23 cellular contexts compared by ENCODE assay signal in the genomic region with DNA sequence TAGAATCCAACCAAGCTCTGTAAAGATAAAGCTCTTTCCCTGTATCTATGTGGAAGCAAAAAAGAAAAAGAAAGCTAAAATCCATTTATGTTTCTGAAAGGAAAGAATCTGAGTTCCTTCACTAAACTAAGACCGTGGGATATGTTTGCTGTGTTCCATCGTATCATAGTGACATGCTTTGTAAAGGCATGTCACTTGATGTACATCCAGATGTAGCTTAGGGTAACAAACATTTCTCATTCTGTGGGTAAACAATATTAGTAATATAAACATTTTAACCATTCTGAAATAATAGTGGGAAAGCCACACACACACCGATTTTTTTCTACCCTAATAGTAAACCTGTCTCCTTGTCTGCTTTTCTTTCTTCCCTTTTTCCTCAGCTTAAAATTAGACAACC.
A peak's percentile ranks its signal among the peaks of the same experiment; 100 is the strongest.
DNase-seq lines count a peak whose midpoint lies in the region; ATAC-seq and TF ChIP-seq lines count a peak whose summit lies in the region.
"Had no signal": no experiment of that assay in that cellular context is flagged by ENCODE, and none has a peak within 500 bp of the region (broad histone marks: within the 10 kb centered on the region; RNA-seq: fewer than 3 reads in every experiment).

No MANE protein-coding gene starts in this region.

- TF ChIP-seq POLR2A in transverse colon (IDR thresholded peaks at IDR 0.05) (no peak), ovary (IDR thresholded peaks at IDR 0.05) (no peak)

- H3K27me3 Mint-ChIP-seq in activated naive CD4-positive, alpha-beta T cell treated with anti-CD3 and anti-CD28 coated beads, Interleukin-2, amount 10 ng/mL, durations not matched to agents 7 days and 5 days = no peaks in the 10 kb centered on the region
- H3K27me3 Mint-ChIP-seq in activated CD8-positive, alpha-beta T cell treated with anti-CD3 and anti-CD28 coated beads for 36 hours = no peaks in the 10 kb centered on the region
- no peaks in the 10 kb centered on the region for H3K27me3 Mint-ChIP-seq in mesothelial cell of epicardium (ENCODE audit: low read depth)
- H3K27me3 Mint-ChIP-seq: activated naive CD8-positive, alpha-beta T cell treated with anti-CD3 and anti-CD28 coated beads, Interleukin-2, amount 10 ng/mL, durations not matched to agents 7 days and 5 days had no signal

- no peak for DNase-seq in activated naive CD4-positive, alpha-beta T cell treated with anti-CD3 and anti-CD28 coated beads, Interleukin-2, amount 50 U/mL, for 72 hours (ENCODE audit: low spot score in 2 of 2)
- DNase-seq in activated naive CD4-positive, alpha-beta T cell treated with anti-CD3 and anti-CD28 coated beads, Interleukin-2, amount 10 ng/mL, durations not matched to agents 7 days and 5 days = no peak
- no peak for DNase-seq in activated CD8-positive, alpha-beta T cell treated with anti-CD3 and anti-CD28 coated beads for 36 hours
- DNase-seq in mesothelial cell of epicardium (ENCODE audit: low spot score in 2 of 2, unreplicated experiment in 2 of 2) = no peak
- no peak for DNase-seq in transverse colon
- no peak for DNase-seq in ovary
- DNase-seq: activated CD4-positive, alpha-beta T cell treated with anti-CD3 and anti-CD28 coated beads, Interleukin-2, amount 50 U/mL, for 4 hours; activated naive CD8-positive, alpha-beta T cell treated with anti-CD3 and anti-CD28 coated beads, Interleukin-2, amount 10 ng/mL, durations not matched to agents 7 days and 5 days; activated T-cell treated with anti-CD3 and anti-CD28 coated beads, Interleukin-2, amount 50 U/mL, for 4 hours; head of caudate nucleus; NCI-H1092; NCI-H1930; NCI-H345; SJCRH30; stimulated activated CD4-positive, alpha-beta T cell treated with anti-CD3 and anti-CD28 coated beads, Interleukin-15, amount 100 ng/mL, for 24 hours; substantia nigra had no signal

- CTCF ChIA-PET in activated naive CD4-positive, alpha-beta T cell treated with anti-CD3 and anti-CD28 coated beads, Interleukin-2, amount 10 ng/mL, durations not matched to agents 7 days and 5 days (lab: Charles Lee) = interaction anchor here (1.1 kb wide), 1 partner anchor 11 kb away, joined by 3 read pairs; no protein-coding TSS in a partner anchor
- CTCF ChIA-PET in activated CD8-positive, alpha-beta T cell treated with anti-CD3 and anti-CD28 coated beads for 36 hours (lab: Charles Lee) = interaction anchor here (1.0 kb wide), 1 partner anchor 45 kb away, joined by 5 read pairs; no protein-coding TSS in a partner anchor

- TF ChIP-seq CTCF in activated CD8-positive, alpha-beta T cell treated with anti-CD3 and anti-CD28 coated beads for 36 hours (IDR thresholded peaks at IDR 0.05) = no peak
- TF ChIP-seq CTCF in mesothelial cell of epicardium (IDR thresholded peaks at IDR 0.05; ENCODE audit: unreplicated experiment) (no peak), transverse colon (IDR thresholded peaks at IDR 0.05) (no peak), ovary (IDR thresholded peaks at IDR 0.05) (no peak)

- H3K4me3 Mint-ChIP-seq in activated naive CD4-positive, alpha-beta T cell treated with anti-CD3 and anti-CD28 coated beads, Interleukin-2, amount 10 ng/mL, durations not matched to agents 7 days and 5 days = no peak overlapping the region
- H3K4me3 Mint-ChIP-seq in activated CD8-positive, alpha-beta T cell treated with anti-CD3 and anti-CD28 coated beads for 36 hours = no peak overlapping the region
- no peak overlapping the region for H3K4me3 Mint-ChIP-seq in mesothelial cell of epicardium
- H3K4me3 Mint-ChIP-seq: activated naive CD8-positive, alpha-beta T cell treated with anti-CD3 and anti-CD28 coated beads, Interleukin-2, amount 10 ng/mL, durations not matched to agents 7 days and 5 days; activated T-cell treated with anti-CD3 and anti-CD28 coated beads, Interleukin-2, amount 50 U/mL, for 4 hours; brain; neural progenitor cell had no signal

- H3K36me3 Mint-ChIP-seq in activated naive CD4-positive, alpha-beta T cell treated with anti-CD3 and anti-CD28 coated beads, Interleukin-2, amount 50 U/mL, for 72 hours = peaks cover 16 to 40% of the 10 kb centered on the region in 2 donors
- H3K36me3 Mint-ChIP-seq in activated naive CD4-positive, alpha-beta T cell treated with anti-CD3 and anti-CD28 coated beads, Interleukin-2, amount 10 ng/mL, durations not matched to agents 7 days and 5 days = peaks cover 30% of the 10 kb centered on the region
- peaks cover 26% of the 10 kb centered on the region for H3K36me3 Mint-ChIP-seq in activated CD8-positive, alpha-beta T cell treated with anti-CD3 and anti-CD28 coated beads for 36 hours (ENCODE audit: low read depth)
- peaks cover 9% of the 10 kb centered on the region for H3K36me3 Mint-ChIP-seq in mesothelial cell of epicardium

- TF ChIP-seq EP300 in transverse colon (IDR thresholded peaks at IDR 0.05; ENCODE audit: low read depth) (no peak), ovary (IDR thresholded peaks at IDR 0.05) (no peak)

- intact Hi-C loops in activated CD8-positive, alpha-beta T cell treated with anti-CD3 and anti-CD28 coated beads for 36 hours (cut with micrococcal nuclease) = no loop called here
- intact Hi-C loops in transverse colon (cut with DNase I; ENCODE audit: low total_unique reads) (no loop called here), ovary (cut with DNase I) (no loop called here)

- no peak overlapping the region for H3K4me3 ChIP-seq in transverse colon
- H3K4me3 ChIP-seq in ovary = no peak overlapping the region
- H3K4me3 ChIP-seq: GM12878, neural progenitor cell, right atrium auricular region, SJCRH30 had no signal

- peak overlapping the region; percentile 26 to 61 (median 50) for H3K27ac ChIP-seq in transverse colon
- no peak overlapping the region for H3K27ac ChIP-seq in ovary
- H3K27ac ChIP-seq: neural progenitor cell, right atrium auricular region, SJCRH30, VCaP had no signal

- 74 to 82% methylated on average over 3 of the region's 3 CpGs for WGBS in transverse colon (ENCODE audit: low coverage in 1 of 2), 2 donors
- 24 to 52% (median 29%) methylated on average over 3 of the region's 3 CpGs for WGBS in ovary, 3 donors

- H3K9me3 Mint-ChIP-seq in activated naive CD4-positive, alpha-beta T cell treated with anti-CD3 and anti-CD28 coated beads, Interleukin-2, amount 50 U/mL, for 72 hours = peaks cover 0 to 3% of the 10 kb centered on the region in 2 donors
- H3K9me3 Mint-ChIP-seq in activated naive CD4-positive, alpha-beta T cell treated with anti-CD3 and anti-CD28 coated beads, Interleukin-2, amount 10 ng/mL, durations not matched to agents 7 days and 5 days = no peaks in the 10 kb centered on the region
- no peaks in the 10 kb centered on the region for H3K9me3 Mint-ChIP-seq in activated CD8-positive, alpha-beta T cell treated with anti-CD3 and anti-CD28 coated beads for 36 hours
- H3K9me3 Mint-ChIP-seq in mesothelial cell of epicardium = no peaks in the 10 kb centered on the region
- H3K9me3 Mint-ChIP-seq: activated naive CD8-positive, alpha-beta T cell treated with anti-CD3 and anti-CD28 coated beads, Interleukin-2, amount 10 ng/mL, durations not matched to agents 7 days and 5 days; activated T-cell treated with anti-CD3 and anti-CD28 coated beads, Interleukin-2, amount 50 U/mL, for 4 hours; brain; neural progenitor cell had no signal

- H3K36me3 ChIP-seq in transverse colon (peaks cover 0 to 22% (median 8%) of the 10 kb centered on the region in 4 donors), ovary (no peaks in the 10 kb centered on the region)
- H3K36me3 ChIP-seq: neural progenitor cell had no signal

- POLR2A ChIA-PET in activated CD8-positive, alpha-beta T cell treated with anti-CD3 and anti-CD28 coated beads for 36 hours (lab: Charles Lee) = interaction anchor here (0.7 to 1.3 kb wide), 4 partner anchors 12 to 25 kb away, joined by 3 to 5 read pairs (median 4); no protein-coding TSS in a partner anchor

- H3K27me3 ChIP-seq in transverse colon = no peaks in the 10 kb centered on the region
- no peaks in the 10 kb centered on the region for H3K27me3 ChIP-seq in ovary
- H3K27me3 ChIP-seq: neural progenitor cell, right atrium auricular region, SJCRH30 had no signal

- H3K4me1 ChIP-seq in transverse colon = peaks cover 0 to 4% (median 0%) of the 10 kb centered on the region in 4 donors
- H3K4me1 ChIP-seq in ovary (ENCODE audit: insufficient read depth) = no peaks in the 10 kb centered on the region
- H3K4me1 ChIP-seq: neural progenitor cell, right atrium auricular region, SJCRH30 had no signal

- H3K9me3 ChIP-seq in transverse colon (no peaks in the 10 kb centered on the region), ovary (no peaks in the 10 kb centered on the region)
- H3K9me3 ChIP-seq: right atrium auricular region, SJCRH30 had no signal

- peak overlapping the region; percentile 33 to 55 for H3K27ac Mint-ChIP-seq in activated naive CD4-positive, alpha-beta T cell treated with anti-CD3 and anti-CD28 coated beads, Interleukin-2, amount 50 U/mL, for 72 hours
- H3K27ac Mint-ChIP-seq in activated naive CD4-positive, alpha-beta T cell treated with anti-CD3 and anti-CD28 coated beads, Interleukin-2, amount 10 ng/mL, durations not matched to agents 7 days and 5 days = no peak overlapping the region
- H3K27ac Mint-ChIP-seq in activated CD8-positive, alpha-beta T cell treated with anti-CD3 and anti-CD28 coated beads for 36 hours = peak overlapping the region; percentile 34
- peak overlapping the region; percentile 84 for H3K27ac Mint-ChIP-seq in mesothelial cell of epicardium
- H3K27ac Mint-ChIP-seq: activated naive CD8-positive, alpha-beta T cell treated with anti-CD3 and anti-CD28 coated beads, Interleukin-2, amount 10 ng/mL, durations not matched to agents 7 days and 5 days; neural progenitor cell had no signal

- H3K4me1 Mint-ChIP-seq in activated naive CD4-positive, alpha-beta T cell treated with anti-CD3 and anti-CD28 coated beads, Interleukin-2, amount 10 ng/mL, durations not matched to agents 7 days and 5 days = peaks cover 13% of the 10 kb centered on the region
- peaks cover 22% of the 10 kb centered on the region for H3K4me1 Mint-ChIP-seq in activated CD8-positive, alpha-beta T cell treated with anti-CD3 and anti-CD28 coated beads for 36 hours (ENCODE audit: low read depth)
- peaks cover 10% of the 10 kb centered on the region for H3K4me1 Mint-ChIP-seq in mesothelial cell of epicardium
- H3K4me1 Mint-ChIP-seq: brain, neural progenitor cell had no signal

- no peak for ATAC-seq in activated naive CD4-positive, alpha-beta T cell treated with anti-CD3 and anti-CD28 coated beads, Interleukin-2, amount 50 U/mL, for 72 hours
- ATAC-seq in activated CD8-positive, alpha-beta T cell treated with anti-CD3 and anti-CD28 coated beads for 36 hours = no peak
- ATAC-seq in GM21529 (IDR thresholded peaks at IDR 0.05; ENCODE audit: unreplicated experiment) (no peak), GM18520 (IDR thresholded peaks at IDR 0.05; ENCODE audit: unreplicated experiment) (no peak)
- ATAC-seq: activated T-cell treated with anti-CD3 and anti-CD28 coated beads, Interleukin-2, amount 50 U/mL, for 4 hours; GM12878 had no signal

- in situ Hi-C loops in transverse colon (cut with MboI; ENCODE audit: low pct_ligation_motif_present in 1 of 4, low pct_unique_long_range_greater_than_20kb in 1 of 4, low sequenced_read_pairs in 3 of 4) = no loop called here

Comparison
In these comparisons a context has a peak if more than half of its experiments do, and no peak if none do; other contexts are left out.
1. H3K27ac ChIP-seq: peak in transverse colon (4 of 4); none in ovary (0 of 2).